ENCODE assay signal across 21 cellular contexts in genomic region chr7:141875453-141875852, GRCh38. TPM values are rescaled to one million over a fixed set of nuclear protein-coding genes. Genes with fewer than 3 reads are reported as not detected.
DNase-seq lines count a peak whose midpoint lies in the region; ATAC-seq, FAIRE-seq and TF ChIP-seq lines count a peak whose summit lies in the region.
"Had no signal": no experiment of that assay in that cellular context is flagged by ENCODE, and none has a peak within 500 bp of the region (broad histone marks: within the 10 kb centered on the region; RNA-seq: fewer than 3 reads in every experiment).

No MANE protein-coding gene starts in this region.

- H2BK5ac ChIP-seq in trophoblast cell (ENCODE audit: low read depth, low read length, poor library complexity), result no peak overlapping the region

- BruUV-seq in K562 (replicated peaks; lab: Mats Ljungman, UMichigan) (no TSS peak), Caco-2 (replicated peaks; lab: Mats Ljungman, UMichigan) (no TSS peak)

- no peak overlapping the region for H4K8ac ChIP-seq in trophoblast cell (ENCODE audit: low read depth, low read length)

- POLR2A ChIA-PET in K562 (lab: Yijun Ruan, JAX) (interaction anchor here (1.1 kb wide), 1 partner anchor 175 kb away, joined by 3 read pairs; no protein-coding TSS in a partner anchor), Caco-2 (lab: Charles Lee) (no interaction called here)

- H3K27ac Mint-ChIP-seq in GM23338 (peak overlapping the region; percentile 72), Caco-2 (ENCODE audit: unreplicated experiment) (no peak overlapping the region)
- H3K27ac Mint-ChIP-seq: CD4-positive, alpha-beta memory T cell; HFFc6 had no signal

- H3K9me2 ChIP-seq in GM23338 (ENCODE audit: insufficient read depth), result no peaks in the 10 kb centered on the region; the same call in 1 of the 2 replicates

- H3K4ac ChIP-seq in trophoblast cell (ENCODE audit: low read depth, low read length), result no peak overlapping the region

- H2BK12ac ChIP-seq in trophoblast cell (ENCODE audit: low read length), result no peak overlapping the region

- H3K14ac ChIP-seq in trophoblast cell (ENCODE audit: low read length), result no peak overlapping the region

- CTCF ChIA-PET in K562 (lab: Yijun Ruan, JAX; ENCODE audit: low intra/inter-chr PET ratio) (no interaction called here), Caco-2 (lab: Charles Lee) (no interaction called here)

- H3K9me3 Mint-ChIP-seq in GM23338 (no peaks in the 10 kb centered on the region), Caco-2 (ENCODE audit: unreplicated experiment) (no peaks in the 10 kb centered on the region)

- H3K18ac ChIP-seq in trophoblast cell (ENCODE audit: low read length), result no peak overlapping the region

- WGBS in HUES64, result 65% methylated on average over 2 of the region's 2 CpGs
- 0% methylated on average over 2 of the region's 2 CpGs for WGBS in K562 (ENCODE audit: insufficient coverage, low coverage, missing lambda C conversion rate)
- WGBS in trophoblast cell (ENCODE audit: extremely low coverage, insufficient coverage, insufficient read length), result no CpG with 5 or more reads among the region's 2 CpGs

- no peak for TF ChIP-seq RAD21 in K562 (CRISPR knock-in tag; conservative IDR thresholded peaks at IDR 0.05 in 1 of 2, IDR thresholded peaks at IDR 0.05 in 1 of 2)

- H3K23ac ChIP-seq in trophoblast cell (ENCODE audit: low read length), result no peak overlapping the region

- no peaks in the 10 kb centered on the region for H3K79me1 ChIP-seq in trophoblast cell (ENCODE audit: low read length)

- no peaks in the 10 kb centered on the region for H3K36me3 ChIP-seq in GM23338 (ENCODE audit: insufficient read depth)
- no peaks in the 10 kb centered on the region for H3K36me3 ChIP-seq in HUES64 (ENCODE audit: insufficient read depth, low read length)
- no peaks in the 10 kb centered on the region for H3K36me3 ChIP-seq in K562 (ENCODE audit: control insufficient read depth, insufficient read depth, low read length)
- no peaks in the 10 kb centered on the region for H3K36me3 ChIP-seq in iPS-18a (ENCODE audit: control insufficient read depth, low read depth, low read length)
- H3K36me3 ChIP-seq in Caco-2 (ENCODE audit: control insufficient read depth, insufficient read depth, low read length), result no peaks in the 10 kb centered on the region
- no peaks in the 10 kb centered on the region for H3K36me3 ChIP-seq in trophoblast cell (ENCODE audit: control insufficient read depth in 1 of 2, insufficient read depth in 2 of 2, low read length in 2 of 2)
- H3K36me3 ChIP-seq in gastrocnemius medialis, result no peaks in the 10 kb centered on the region
- H3K36me3 ChIP-seq: HAP-1 had no signal

- H3K79me2 ChIP-seq in GM23338 (replicated peaks; ENCODE audit: insufficient read depth), result no peaks in the 10 kb centered on the region
- no peaks in the 10 kb centered on the region for H3K79me2 ChIP-seq in K562 (ENCODE audit: control insufficient read depth, insufficient read depth, low read length)
- no peaks in the 10 kb centered on the region for H3K79me2 ChIP-seq in trophoblast cell (ENCODE audit: control insufficient read depth, insufficient read depth, low read length, poor library complexity)

- no peaks in the 10 kb centered on the region for H3K9me1 ChIP-seq in K562 (ENCODE audit: control insufficient read depth, insufficient read depth, low read length)

- H4K12ac ChIP-seq in trophoblast cell (ENCODE audit: low read depth, low read length), result no peak overlapping the region

- H2AFZ ChIP-seq in GM23338, result no peak overlapping the region
- H2AFZ ChIP-seq in K562 (ENCODE audit: low read depth, low read length), result no peak overlapping the region
- no peak overlapping the region for H2AFZ ChIP-seq in trophoblast cell (ENCODE audit: insufficient read depth, low read length, poor library complexity)

- peak overlapping the region; percentile 49 for H3K4me2 ChIP-seq in GM23338
- no peak overlapping the region for H3K4me2 ChIP-seq in K562 (ENCODE audit: insufficient read depth, low read length)
- H3K4me2 ChIP-seq in trophoblast cell (ENCODE audit: low read length), result no peak overlapping the region

- intact Hi-C loops in K562 (cut with micrococcal nuclease) (no loop called here), Caco-2 (cut with micrococcal nuclease; ENCODE audit: unreplicated experiment) (no loop called here), gastrocnemius medialis (cut with DNase I; ENCODE audit: low total_unique reads) (no loop called here)

- TF ChIP-seq EP300 in K562 (IDR thresholded peaks at IDR 0.05; ENCODE audit: low read length), result no peak

- no peak overlapping the region for H2BK120ac ChIP-seq in trophoblast cell (ENCODE audit: insufficient read depth, low read length, poor library complexity)

- H4K20me1 ChIP-seq in GM23338 (replicated peaks; ENCODE audit: insufficient read depth) (no peaks in the 10 kb centered on the region), K562 (replicated peaks; ENCODE audit: control insufficient read depth, insufficient read depth, low read length) (no peaks in the 10 kb centered on the region)

- H3K27ac ChIP-seq in GM23338 (ENCODE audit: low read depth) (0 out of 2 replicates have a peak overlapping the region, but pooled peaks have one; percentile 33), HUES64 (ENCODE audit: low read depth, low read length) (0 out of 2 replicates have a peak overlapping the region, but pooled peaks have one; percentile 0), K562 (ENCODE audit: extremely low read depth, low read depth, low read length) (no peak overlapping the region), iPS-18a (ENCODE audit: low read length) (no peak overlapping the region), trophoblast cell (ENCODE audit: low read depth, low read length) (no peak overlapping the region), gastrocnemius medialis (no peak overlapping the region)

- H3F3A ChIP-seq in GM23338 (replicated peaks; ENCODE audit: low read depth), result no peaks in the 10 kb centered on the region

- H3K4me1 ChIP-seq in GM23338 (ENCODE audit: insufficient read depth) (peaks cover 18% of the 10 kb centered on the region), HUES64 (ENCODE audit: insufficient read depth, low read length) (peaks cover 21% of the 10 kb centered on the region), K562 (replicated peaks in 1 of 2; ENCODE audit: control insufficient read depth in 2 of 2, insufficient read depth in 2 of 2, low read length in 2 of 2) (no peaks in the 10 kb centered on the region), iPS-18a (ENCODE audit: control insufficient read depth, low read depth, low read length) (peaks cover 19% of the 10 kb centered on the region), Caco-2 (no peaks in the 10 kb centered on the region), trophoblast cell (ENCODE audit: control insufficient read depth in 1 of 2, insufficient read depth in 2 of 2, low read length in 2 of 2) (no peaks in the 10 kb centered on the region), gastrocnemius medialis (no peaks in the 10 kb centered on the region)
- H3K4me1 ChIP-seq: HAP-1 had no signal

- no peaks in the 10 kb centered on the region for H3K9me3 ChIP-seq in HUES64 (ENCODE audit: insufficient read depth, low read depth, low read length)
- no peaks in the 10 kb centered on the region for H3K9me3 ChIP-seq in K562 (replicated peaks; ENCODE audit: control insufficient read depth, insufficient read depth, low read depth, low read length)
- no peaks in the 10 kb centered on the region for H3K9me3 ChIP-seq in iPS-18a (ENCODE audit: control insufficient read depth, low read depth, low read length)
- H3K9me3 ChIP-seq in Caco-2, result no peaks in the 10 kb centered on the region
- peaks cover 5% of the 10 kb centered on the region for H3K9me3 ChIP-seq in trophoblast cell (ENCODE audit: insufficient read depth, low read depth, low read length)
- H3K9me3 ChIP-seq in gastrocnemius medialis, result peaks cover 0 to 2% (median 0%) of the 10 kb centered on the region in 3 donors
- H3K9me3 ChIP-seq: HAP-1 had no signal

- no peak overlapping the region for H2AK5ac ChIP-seq in trophoblast cell (ENCODE audit: low read length)

- in situ Hi-C loops in K562 (cut with MboI) (no loop called here), gastrocnemius medialis (cut with MboI; ENCODE audit: low sequenced_read_pairs in 4 of 4) (no loop called here)

- DNase-seq in GM23338 (ENCODE audit: low spot score) (peak; percentile 49), K562 (ENCODE audit: extremely low read depth in 1 of 4, low spot score in 3 of 4) (no peak), Caco-2 (no peak), trophoblast cell (no peak), gastrocnemius medialis (no peak)
- DNase-seq: C1 segment of cervical spinal cord; CD4-positive, alpha-beta memory T cell; COR-L47; DMS153; DND-41; GDM1; HFFc6 had no signal

- H3K9ac ChIP-seq in HUES64 (ENCODE audit: low read depth, low read length) (no peak overlapping the region), K562 (ENCODE audit: insufficient read depth in 1 of 2, low read depth in 2 of 2, low read length in 2 of 2) (no peak overlapping the region), iPS-18a (ENCODE audit: low read length) (no peak overlapping the region), trophoblast cell (ENCODE audit: low read length) (no peak overlapping the region)

- H3K27me3 Mint-ChIP-seq in GM23338 (ENCODE audit: insufficient read depth, low read depth, poor library complexity) (no peaks in the 10 kb centered on the region), Caco-2 (ENCODE audit: insufficient read depth, unreplicated experiment) (peaks cover 22% of the 10 kb centered on the region)
- H3K27me3 Mint-ChIP-seq: CD4-positive, alpha-beta memory T cell had no signal

- H3K36me3 Mint-ChIP-seq in GM23338 (ENCODE audit: low read depth) (no peaks in the 10 kb centered on the region), Caco-2 (ENCODE audit: insufficient read depth, unreplicated experiment) (no peaks in the 10 kb centered on the region)
- H3K36me3 Mint-ChIP-seq: CD4-positive, alpha-beta memory T cell had no signal

- peak overlapping the region; percentile 7; the same call in 1 of the 3 replicates for H3K4me3 Mint-ChIP-seq in GM23338
- H3K4me3 Mint-ChIP-seq in Caco-2 (ENCODE audit: unreplicated experiment), result no peak overlapping the region
- H3K4me3 Mint-ChIP-seq: CD4-positive, alpha-beta memory T cell; HFFc6 had no signal

- FAIRE-seq in K562 (lab: Jason Lieb, UNC), result no peak
- FAIRE-seq: GM12878 had no signal

- TF ChIP-seq CTCF in GM23338 (conservative IDR thresholded peaks at IDR 0.05; ENCODE audit: low read depth in 2 of 2) (no peak), K562 (IDR thresholded peaks at IDR 0.05 in 2 of 3, conservative IDR thresholded peaks at IDR 0.05 in 1 of 3; ENCODE audit: insufficient read depth in 2 of 3, low read depth in 1 of 3, low read length in 3 of 3) (no peak), Caco-2 (IDR thresholded peaks at IDR 0.05; ENCODE audit: insufficient read depth in 1 of 2, low read depth in 1 of 2, low read length in 1 of 2, severe bottlenecking in 1 of 2, unreplicated experiment in 1 of 2) (no peak), gastrocnemius medialis (IDR thresholded peaks at IDR 0.05 in 4 of 5, conservative IDR thresholded peaks at IDR 0.05 in 1 of 5) (no peak)

- peaks cover 24% of the 10 kb centered on the region for H3K4me1 Mint-ChIP-seq in GM23338
- H3K4me1 Mint-ChIP-seq in Caco-2 (ENCODE audit: low read depth, unreplicated experiment), result no peaks in the 10 kb centered on the region
- H3K4me1 Mint-ChIP-seq: CD4-positive, alpha-beta memory T cell had no signal

- H3K4me3 ChIP-seq in GM23338 (0 out of 2 replicates have a peak overlapping the region, but pooled peaks have one; percentile 2), HUES64 (ENCODE audit: low read length) (no peak overlapping the region), K562 (no peak overlapping the region), iPS-18a (ENCODE audit: low read length) (peak overlapping the region; percentile 28), Caco-2 (ENCODE audit: low read depth, low read length) (no peak overlapping the region), trophoblast cell (ENCODE audit: low read depth, low read length) (no peak overlapping the region), gastrocnemius medialis (no peak overlapping the region)
- H3K4me3 ChIP-seq: GM12878, HAP-1 had no signal

- H3K27me3 ChIP-seq in GM23338 (ENCODE audit: insufficient read depth) (no peaks in the 10 kb centered on the region), HUES64 (ENCODE audit: insufficient read depth, low read length) (no peaks in the 10 kb centered on the region), K562 (ENCODE audit: control insufficient read depth in 2 of 2, insufficient read depth in 2 of 2, low read length in 2 of 2) (no peaks in the 10 kb centered on the region), iPS-18a (ENCODE audit: control insufficient read depth, insufficient read depth, low read length) (no peaks in the 10 kb centered on the region), Caco-2 (replicated peaks; ENCODE audit: control insufficient read depth, insufficient read depth, low read length) (no peaks in the 10 kb centered on the region), trophoblast cell (ENCODE audit: insufficient read depth, low read length) (no peaks in the 10 kb centered on the region), gastrocnemius medialis (no peaks in the 10 kb centered on the region)

- ATAC-seq in GM23338 (peak; percentile 87), K562 (no peak), GM18520 (IDR thresholded peaks at IDR 0.05; ENCODE audit: unreplicated experiment) (no peak), gastrocnemius medialis (no peak)

- TF ChIP-seq POLR2A in K562 (conservative IDR thresholded peaks at IDR 0.05) (no peak), gastrocnemius medialis (IDR thresholded peaks at IDR 0.05) (no peak)

- no peak overlapping the region for H4K91ac ChIP-seq in trophoblast cell (ENCODE audit: low read depth, low read length)

RNA-seq across cellular contexts. Expression of gene PRSS37, which starts 34.2 kb away (rescaled TPM):
- total RNA-seq in GM23338 (2014; rRNA removed; shearing (Covaris generic)), result not detected in 2 replicates
- polyA plus RNA-seq in GM23338 (2016; fragmentation: Nextera tagmentation; extraction: Ambion mirVana) (0.23 and 0.58 TPM in 2 replicates), K562 (2011; rRNA removed) (not detected in 2 replicates), K562 (2014; fragmentation: Illumina TruSeq; extraction: Trizol) (not detected in 2 replicates), K562 (2014; fragmentation: Nextera tagmentation; extraction: Ambion mirVana) (not detected), K562 (2014; rRNA removed) (not detected in 2 replicates)
- not detected for polyA plus RNA-seq in HUES64 (2013, experiment 1 of 2)
- polyA plus RNA-seq in HUES64 (2013, experiment 2 of 2), result not detected
- not detected in 2 replicates for total RNA-seq in K562 (2011; cell fraction: chromatin; rRNA removed; ENCODE audit: low replicate concordance)
- total RNA-seq in K562 (2011; cell fraction: nucleolus; rRNA removed), result not detected in 2 replicates
- 0.29 TPM in 1 of 2 replicates, not detected in the other for total RNA-seq in K562 (2011; cell fraction: nucleoplasm; rRNA removed)
- total RNA-seq in K562 (2014; rRNA removed) (not detected in 2 replicates), K562 (2014; rRNA removed; fragmentation: Illumina TruSeq; extraction: Trizol) (not detected in 2 replicates), K562 (2015; rRNA removed; fragmentation: Illumina TruSeq; extraction: Trizol) (not detected in 2 replicates), K562 (2021) (not detected in 2 replicates), Caco-2 (2022) (not detected in 2 replicates), gastrocnemius medialis (not detected)
- polyA plus RNA-seq in K562 (2011; cell fraction: cytosol; rRNA removed), result not detected in 2 replicates
- not detected in 2 replicates for polyA plus RNA-seq in K562 (2011; cell fraction: nucleus; rRNA removed)
- polyA plus RNA-seq in K562 (2012), result 0.09 and 0.17 TPM in 2 replicates
- polyA minus RNA-seq in K562 (2011; rRNA and poly(A)+ RNA removed), result not detected in 2 replicates
- not detected in 2 replicates for polyA minus RNA-seq in K562 (2011; cell fraction: cytosol; rRNA and poly(A)+ RNA removed)
- polyA minus RNA-seq in K562 (2011; cell fraction: nucleus; rRNA and poly(A)+ RNA removed), result not detected in 2 replicates
- not detected in 2 replicates for polyA plus RNA-seq in trophoblast cell (2013)
- total RNA-seq: A172; A673; CD4-positive, alpha-beta memory T cell; GM12878; H4; HFFc6 had no signal
- polyA plus RNA-seq: BJ, GM12878 had no signal

RNA-seq across cellular contexts. Expression of gene OR9A4, which starts 40.7 kb away (rescaled TPM):
- 1.6 TPM in 1 of 2 replicates, not detected in the other for total RNA-seq in GM23338 (2014; rRNA removed; shearing (Covaris generic))
- polyA plus RNA-seq in GM23338 (2016; fragmentation: Nextera tagmentation; extraction: Ambion mirVana), result 0.14 TPM in 1 of 2 replicates, not detected in the other
- not detected for polyA plus RNA-seq in HUES64 (2013, experiment 1 of 2)
- not detected for polyA plus RNA-seq in HUES64 (2013, experiment 2 of 2)
- 0.26 and 0.28 TPM in 2 replicates for total RNA-seq in K562 (2011; cell fraction: chromatin; rRNA removed; ENCODE audit: low replicate concordance)
- not detected in 2 replicates for total RNA-seq in K562 (2011; cell fraction: nucleolus; rRNA removed)
- total RNA-seq in K562 (2011; cell fraction: nucleoplasm; rRNA removed), result 0.53 TPM in 1 of 2 replicates, not detected in the other
- not detected in 2 replicates for total RNA-seq in K562 (2014; rRNA removed)
- total RNA-seq in K562 (2014; rRNA removed; fragmentation: Illumina TruSeq; extraction: Trizol), result not detected in 2 replicates
- not detected in 2 replicates for total RNA-seq in K562 (2015; rRNA removed; fragmentation: Illumina TruSeq; extraction: Trizol)
- not detected in 2 replicates for total RNA-seq in K562 (2021)
- polyA plus RNA-seq in K562 (2011; rRNA removed), result not detected in 2 replicates
- polyA plus RNA-seq in K562 (2011; cell fraction: cytosol; rRNA removed), result not detected in 2 replicates
- polyA plus RNA-seq in K562 (2011; cell fraction: nucleus; rRNA removed), result 0.10 TPM in 1 of 2 replicates, not detected in the other
- polyA plus RNA-seq in K562 (2012), result not detected in 2 replicates
- not detected in 2 replicates for polyA plus RNA-seq in K562 (2014; fragmentation: Illumina TruSeq; extraction: Trizol)
- not detected for polyA plus RNA-seq in K562 (2014; fragmentation: Nextera tagmentation; extraction: Ambion mirVana)
- polyA plus RNA-seq in K562 (2014; rRNA removed), result not detected in 2 replicates
- 0.24 TPM in 1 of 2 replicates, not detected in the other for polyA minus RNA-seq in K562 (2011; rRNA and poly(A)+ RNA removed)
- polyA minus RNA-seq in K562 (2011; cell fraction: cytosol; rRNA and poly(A)+ RNA removed), result not detected in 2 replicates
- 0.78 TPM in 1 of 2 replicates, not detected in the other for polyA minus RNA-seq in K562 (2011; cell fraction: nucleus; rRNA and poly(A)+ RNA removed)
- total RNA-seq in Caco-2 (2022), result not detected in 2 replicates
- polyA plus RNA-seq in trophoblast cell (2013), result not detected in 2 replicates
- not detected for total RNA-seq in gastrocnemius medialis
- total RNA-seq: A172; A673; CD4-positive, alpha-beta memory T cell; GM12878; H4; HFFc6 had no signal
- polyA plus RNA-seq: BJ; CD4-positive, alpha-beta memory T cell; GM12878 had no signal

Comparison
In these comparisons a context has a peak if more than half of its experiments do, and no peak if none do; other contexts are left out.
1. H3K27ac ChIP-seq: peak in GM23338 (single experiment) and HUES64 (single experiment); none in K562 (single experiment), iPS-18a (single experiment), trophoblast cell (single experiment) and gastrocnemius medialis (0 of 4).
2. H3K4me3 ChIP-seq: peak in GM23338 (single experiment) and iPS-18a (single experiment); none in HUES64 (single experiment), K562 (single experiment), Caco-2 (single experiment), trophoblast cell (single experiment) and gastrocnemius medialis (0 of 4).